In the genomic region with DNA sequence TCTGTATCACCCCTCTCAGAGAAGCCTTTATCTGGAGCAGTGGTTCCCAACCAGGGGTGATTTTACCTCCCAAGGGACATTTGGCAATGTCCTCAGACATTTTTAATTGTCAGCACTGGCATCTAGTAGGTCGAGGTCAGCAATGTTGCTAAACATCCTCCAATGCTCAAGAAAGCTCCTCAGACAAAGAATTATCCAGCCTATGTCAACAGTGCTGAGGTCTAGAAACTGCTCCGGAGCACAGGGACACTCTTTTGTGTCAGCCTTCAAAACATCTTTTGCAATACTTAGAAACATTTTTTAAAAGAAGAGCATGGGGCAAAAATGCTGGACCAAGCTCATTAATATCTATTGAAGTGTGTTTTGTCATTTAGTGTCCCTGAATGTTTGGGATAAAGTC, we compare ENCODE assay signal across 12 cellular contexts.
DNase-seq lines count a peak whose midpoint lies in the region; ATAC-seq and TF ChIP-seq lines count a peak whose summit lies in the region.
"Had no signal": no experiment of that assay in that cellular context is flagged by ENCODE, and none has a peak within 500 bp of the region (broad histone marks: within the 10 kb centered on the region; RNA-seq: fewer than 3 reads in every experiment).

No MANE protein-coding gene starts in this region.

- TF ChIP-seq CTCF in left ventricle myocardium inferior (IDR thresholded peaks at IDR 0.05; ENCODE audit: borderline replicate concordance) = no peak
- TF ChIP-seq CTCF in nephron progenitor cell (IDR thresholded peaks at IDR 0.05) = no peak
- TF ChIP-seq CTCF in vagina (IDR thresholded peaks at IDR 0.05) = no peak
- no peak for TF ChIP-seq CTCF in GM20000 (IDR thresholded peaks at IDR 0.05; ENCODE audit: extremely low read depth, missing control alignments)

- no peak for DNase-seq in left ventricle myocardium inferior
- no peak for DNase-seq in left cardiac atrium
- DNase-seq in nephron progenitor cell = no peak
- no peak for DNase-seq in vagina (ENCODE audit: extremely low spot score in 2 of 2)
- no peak for DNase-seq in stimulated activated naive B cell treated with anti-CD40 and anti-IgM and Interleukin-4, amounts not matched to agents 10 μg/mL and 1 μg/mL and 100 μg/mL, for 72 hours
- no peak for DNase-seq in SJCRH30
- no peak for DNase-seq in GM20000 (ENCODE audit: low spot score)
- DNase-seq: dorsolateral prefrontal cortex, H7, NCI-H1417 treated with DMSO at 0.1 percent for 48 hours, NCI-H526 treated with DMSO at 0.1 percent for 48 hours had no signal

- TF ChIP-seq POLR2A in vagina (IDR thresholded peaks at IDR 0.05) = no peak

- no peak overlapping the region for H3K4me3 ChIP-seq in left ventricle myocardium inferior
- peak overlapping the region in 1 of 2 donors; percentile 67 for H3K4me3 ChIP-seq in vagina
- H3K4me3 ChIP-seq in SJCRH30 = no peak overlapping the region

- no peak overlapping the region for H3K27ac Mint-ChIP-seq in nephron progenitor cell
- no peak overlapping the region for H3K27ac Mint-ChIP-seq in stimulated activated naive B cell treated with anti-CD40 and anti-IgM and Interleukin-4, amounts not matched to agents 10 μg/mL and 1 μg/mL and 100 μg/mL, for 72 hours

- H3K36me3 Mint-ChIP-seq in nephron progenitor cell (ENCODE audit: low read depth) = no peaks in the 10 kb centered on the region
- H3K36me3 Mint-ChIP-seq in stimulated activated naive B cell treated with anti-CD40 and anti-IgM and Interleukin-4, amounts not matched to agents 10 μg/mL and 1 μg/mL and 100 μg/mL, for 72 hours = no peaks in the 10 kb centered on the region

- H3K9me3 ChIP-seq in left ventricle myocardium inferior (replicated peaks) (no peaks in the 10 kb centered on the region), vagina (no peaks in the 10 kb centered on the region), SJCRH30 (replicated peaks) (no peaks in the 10 kb centered on the region)

- peaks cover 42% of the 10 kb centered on the region for H3K4me1 Mint-ChIP-seq in nephron progenitor cell
- H3K4me1 Mint-ChIP-seq in stimulated activated naive B cell treated with anti-CD40 and anti-IgM and Interleukin-4, amounts not matched to agents 10 μg/mL and 1 μg/mL and 100 μg/mL, for 72 hours = peaks cover 11 to 25% of the 10 kb centered on the region in 2 donors

- peak overlapping the region; percentile 77 for H3K4me3 Mint-ChIP-seq in nephron progenitor cell
- H3K4me3 Mint-ChIP-seq in stimulated activated naive B cell treated with anti-CD40 and anti-IgM and Interleukin-4, amounts not matched to agents 10 μg/mL and 1 μg/mL and 100 μg/mL, for 72 hours = no peak overlapping the region

- H3K27me3 Mint-ChIP-seq in nephron progenitor cell (ENCODE audit: low read depth, poor library complexity) = peaks cover 4% of the 10 kb centered on the region
- H3K27me3 Mint-ChIP-seq in stimulated activated naive B cell treated with anti-CD40 and anti-IgM and Interleukin-4, amounts not matched to agents 10 μg/mL and 1 μg/mL and 100 μg/mL, for 72 hours = no peaks in the 10 kb centered on the region

- peaks cover 71% of the 10 kb centered on the region for H3K4me1 ChIP-seq in left ventricle myocardium inferior
- H3K4me1 ChIP-seq in vagina = peaks cover 23% of the 10 kb centered on the region
- no peaks in the 10 kb centered on the region for H3K4me1 ChIP-seq in SJCRH30

- H3K27me3 ChIP-seq in left ventricle myocardium inferior (ENCODE audit: low read depth) (no peaks in the 10 kb centered on the region), vagina (no peaks in the 10 kb centered on the region), SJCRH30 (peaks cover 6% of the 10 kb centered on the region; the same call in 1 of the 2 replicates)
- H3K27me3 ChIP-seq: dorsolateral prefrontal cortex had no signal

- H3K9me3 Mint-ChIP-seq in nephron progenitor cell = no peaks in the 10 kb centered on the region
- no peaks in the 10 kb centered on the region for H3K9me3 Mint-ChIP-seq in stimulated activated naive B cell treated with anti-CD40 and anti-IgM and Interleukin-4, amounts not matched to agents 10 μg/mL and 1 μg/mL and 100 μg/mL, for 72 hours

- intact Hi-C loops in left ventricle myocardium inferior (cut with micrococcal nuclease) (no loop called here), left cardiac atrium (cut with DNase I) (loop anchor here (10.0 kb wide), 1 partner anchor 92 kb away; no protein-coding TSS in a partner anchor), vagina (cut with DNase I) (loop anchor here (10.0 kb wide), 1 partner anchor 152 kb away; no protein-coding TSS in a partner anchor)

- H3K36me3 ChIP-seq in left ventricle myocardium inferior (no peaks in the 10 kb centered on the region), vagina (no peaks in the 10 kb centered on the region), SJCRH30 (no peaks in the 10 kb centered on the region)

- no peak for ATAC-seq in left cardiac atrium
- no peak for ATAC-seq in stimulated activated naive B cell treated with anti-CD40 and anti-IgM and Interleukin-4, amounts not matched to agents 10 μg/mL and 1 μg/mL and 100 μg/mL, for 72 hours (replicated peaks)

- peak overlapping the region; percentile 95 for H3K27ac ChIP-seq in left ventricle myocardium inferior (replicated peaks)
- peak overlapping the region; percentile 32 for H3K27ac ChIP-seq in cingulate gyrus (ENCODE audit: low read depth, low read length)
- peak overlapping the region; percentile 89 for H3K27ac ChIP-seq in vagina
- no peak overlapping the region for H3K27ac ChIP-seq in SJCRH30
